Comparison of ENCODE assay signal across 8 cellular contexts in genomic region chr6:159981591-159982245, GRCh38. TPM values are rescaled to one million over a fixed set of nuclear protein-coding genes. Genes with fewer than 3 reads are reported as not detected.
A peak's percentile ranks its signal among the peaks of the same experiment; 100 is the strongest.
DNase-seq lines count a peak whose midpoint lies in the region; ATAC-seq and TF ChIP-seq lines count a peak whose summit lies in the region.

No MANE protein-coding gene starts in this region.

- H3K36me3 Mint-ChIP-seq in activated CD4-positive, alpha-beta memory T cell treated with anti-CD3 and anti-CD28 coated beads, Interleukin-2, amount 10 ng/mL, durations not matched to agents 7 days and 5 days (ENCODE audit: low read depth): peaks cover 7% of the 10 kb centered on the region

- TF ChIP-seq CTCF in GM10248 (IDR thresholded peaks at IDR 0.05; ENCODE audit: control extremely low read depth, extremely low read depth, low read depth, missing control alignments) (no peak), sigmoid colon (IDR thresholded peaks at IDR 0.05) (no peak)

- H3K27me3 ChIP-seq in sigmoid colon (no peaks in the 10 kb centered on the region), H7 (ENCODE audit: control insufficient read depth, insufficient read depth, low read length) (no peaks in the 10 kb centered on the region)

- H3K9me3 Mint-ChIP-seq in activated CD4-positive, alpha-beta memory T cell treated with anti-CD3 and anti-CD28 coated beads, Interleukin-2, amount 10 ng/mL, durations not matched to agents 7 days and 5 days: no peaks in the 10 kb centered on the region

- peak; percentile 73 for DNase-seq in GM10248 (ENCODE audit: extremely low spot score)
- peak; percentile 72 for DNase-seq in HT1080 (ENCODE audit: low read depth)
- peak; percentile 66 for DNase-seq in activated CD4-positive, alpha-beta memory T cell treated with anti-CD3 and anti-CD28 coated beads, Interleukin-2, amount 10 ng/mL, durations not matched to agents 7 days and 5 days
- peak; percentile 44 for DNase-seq in glomerular visceral epithelial cell (ENCODE audit: extremely low spot score)
- DNase-seq in sigmoid colon: peak; percentile 69
- no peak for DNase-seq in inferior parietal cortex (ENCODE audit: extremely low spot score)
- DNase-seq in H7: no peak

- POLR2A ChIA-PET in GM10248 (lab: Yijun Ruan, JAX): interaction anchor here (0.7 to 4.9 kb wide), 4 partner anchors 8 to 47 kb away, joined by 3 to 24 read pairs (median 4); partner anchors contain the start of gene IGF2R
- POLR2A ChIA-PET in activated CD4-positive, alpha-beta memory T cell treated with anti-CD3 and anti-CD28 coated beads, Interleukin-2, amount 10 ng/mL, durations not matched to agents 7 days and 5 days (lab: Charles Lee): interaction anchor here (0.7 to 7.2 kb wide), 8 partner anchors 10 to 255 kb away, joined by 3 to 89 read pairs (median 4); partner anchors contain the start of genes IGF2R, MRPL18, TCP1 and WTAP

- TF ChIP-seq EP300 in sigmoid colon (IDR thresholded peaks at IDR 0.05): no peak

- H3K27ac ChIP-seq in sigmoid colon: peak overlapping the region; percentile 50 to 66 (median 56)

- peak overlapping the region; percentile 61 for H3K4me3 Mint-ChIP-seq in activated CD4-positive, alpha-beta memory T cell treated with anti-CD3 and anti-CD28 coated beads, Interleukin-2, amount 10 ng/mL, durations not matched to agents 7 days and 5 days

- peak overlapping the region; percentile 89 for H3K27ac Mint-ChIP-seq in activated CD4-positive, alpha-beta memory T cell treated with anti-CD3 and anti-CD28 coated beads, Interleukin-2, amount 10 ng/mL, durations not matched to agents 7 days and 5 days

- H3K4me3 ChIP-seq in sigmoid colon (no peak overlapping the region), H7 (ENCODE audit: insufficient read depth, low read depth, low read length) (no peak overlapping the region)

- H3K27me3 Mint-ChIP-seq in activated CD4-positive, alpha-beta memory T cell treated with anti-CD3 and anti-CD28 coated beads, Interleukin-2, amount 10 ng/mL, durations not matched to agents 7 days and 5 days: no peaks in the 10 kb centered on the region

- H3K4me1 ChIP-seq in sigmoid colon: peaks cover 0 to 78% (median 68%) of the 10 kb centered on the region in 4 donors

- CTCF ChIA-PET in GM10248 (lab: Yijun Ruan, JAX): interaction anchor here (0.7 to 2.0 kb wide), 8 partner anchors 8 to 474 kb away, joined by 3 to 6 read pairs (median 4); no protein-coding TSS in a partner anchor
- CTCF ChIA-PET in activated CD4-positive, alpha-beta memory T cell treated with anti-CD3 and anti-CD28 coated beads, Interleukin-2, amount 10 ng/mL, durations not matched to agents 7 days and 5 days (lab: Charles Lee): interaction anchor here (0.9 to 3.3 kb wide), 5 partner anchors 8 to 919 kb away, joined by 3 to 14 read pairs (median 6); partner anchors contain the start of gene IGF2R

- ATAC-seq in GM21381 (IDR thresholded peaks at IDR 0.05; ENCODE audit: unreplicated experiment): peak; percentile 50

- H3K36me3 ChIP-seq in sigmoid colon (no peaks in the 10 kb centered on the region), H7 (replicated peaks; ENCODE audit: control insufficient read depth, insufficient read depth, low read length) (no peaks in the 10 kb centered on the region)

- intact Hi-C loops in sigmoid colon (cut with DNase I): no loop called here

- peaks cover 79% of the 10 kb centered on the region for H3K4me1 Mint-ChIP-seq in activated CD4-positive, alpha-beta memory T cell treated with anti-CD3 and anti-CD28 coated beads, Interleukin-2, amount 10 ng/mL, durations not matched to agents 7 days and 5 days

- WGBS in sigmoid colon, 2 donors: 34 to 48% methylated on average over 12 of the region's 12 CpGs

- no peaks in the 10 kb centered on the region for H3K9me3 ChIP-seq in sigmoid colon

- TF ChIP-seq POLR2A in sigmoid colon (IDR thresholded peaks at IDR 0.05): no peak

RNA-seq across cellular contexts. Expression of gene IGF2R, which starts 12.8 kb away (rescaled TPM):
- total RNA-seq in HT1080 (2014; rRNA removed; shearing (Covaris generic)): 38.1 and 39.1 TPM in 2 replicates
- 21.5 and 25.1 TPM in 2 replicates for polyA plus RNA-seq in HT1080 (2015; cell fraction: cytosol; rRNA removed)
- 236 and 253 TPM in 2 replicates for polyA plus RNA-seq in HT1080 (2015; cell fraction: nucleus; rRNA removed)
- 10 to 100 TPM; 66.9 to 70.9 TPM for total RNA-seq in activated CD4-positive, alpha-beta memory T cell treated with anti-CD3 and anti-CD28 coated beads, Interleukin-2, amount 10 ng/mL, durations not matched to agents 7 days and 5 days
- total RNA-seq in sigmoid colon: 10 to 100 TPM; 34.6 to 80.9 (median 42.8) TPM
- 10 to 100 TPM in 2 of 3 donors, 1 to 10 TPM in 1; 3.6 to 43.7 (median 10.9) TPM for polyA plus RNA-seq in sigmoid colon
- 27.9 and 29.4 TPM in 2 replicates for total RNA-seq in H7 (2014; rRNA removed; shearing (Covaris generic))

Comparison
In these comparisons a context has a peak if more than half of its experiments do, and no peak if none do; other contexts are left out.
1. DNase-seq: peak in GM10248 (single experiment), HT1080 (single experiment), activated CD4-positive, alpha-beta memory T cell treated with anti-CD3 and anti-CD28 coated beads, Interleukin-2, amount 10 ng/mL, durations not matched to agents 7 days and 5 days (single experiment), glomerular visceral epithelial cell (single experiment) and sigmoid colon (single experiment); none in inferior parietal cortex (single experiment) and H7 (single experiment).